Comparison of ENCODE assay signal across 12 cellular contexts in genomic region chr15:45589296-45589695, GRCh38. TPM values are rescaled to one million over a fixed set of nuclear protein-coding genes. Genes with fewer than 3 reads are reported as not detected.
A peak's percentile ranks its signal among the peaks of the same experiment; 100 is the strongest.
DNase-seq lines count a peak whose midpoint lies in the region; ATAC-seq and TF ChIP-seq lines count a peak whose summit lies in the region.
"Had no signal": no experiment of that assay in that cellular context is flagged by ENCODE, and none has a peak within 500 bp of the region (broad histone marks: within the 10 kb centered on the region; RNA-seq: fewer than 3 reads in every experiment).

No MANE protein-coding gene starts in this region.

- H3K9me3 ChIP-seq in Caco-2 (no peaks in the 10 kb centered on the region), OCI-LY1 (ENCODE audit: low read length) (no peaks in the 10 kb centered on the region)

- H3K4me1 ChIP-seq in Caco-2 (peaks cover 20% of the 10 kb centered on the region), OCI-LY1 (ENCODE audit: insufficient read depth, low read length, severe bottlenecking) (peaks cover 44% of the 10 kb centered on the region)

- peak overlapping the region; percentile 90 for H3K4me2 ChIP-seq in OCI-LY1 (ENCODE audit: low read length)

- peak overlapping the region; percentile 81 for H3K4me3 Mint-ChIP-seq in Caco-2 (ENCODE audit: unreplicated experiment)
- H3K4me3 Mint-ChIP-seq in neural crest cell = peak overlapping the region; percentile 56

- DNase-seq in Caco-2 (no peak), dorsolateral prefrontal cortex (no peak), neural crest cell (ENCODE audit: low read depth, low spot score) (no peak), RPMI8226 (no peak), COR-L47 (lab: John Stamatoyannopoulos, UW) (no peak)
- DNase-seq: activated naive CD4-positive, alpha-beta T cell treated with anti-CD3 and anti-CD28 coated beads, Interleukin-2, amount 50 U/mL, for 16 hours; Kasumi-1; NCI-H526 treated with DMSO at 0.1 percent for 48 hours; stimulated activated CD4-positive, alpha-beta T cell treated with anti-CD3 and anti-CD28 coated beads, Interleukin-12 subunit alpha, Interleukin-12 subunit beta, amount 100 ng/mL, for 4 hours had no signal

- H3K36me3 Mint-ChIP-seq in Caco-2 (ENCODE audit: insufficient read depth, unreplicated experiment) (peaks cover 8% of the 10 kb centered on the region), neural crest cell (ENCODE audit: low read depth) (peaks cover 7% of the 10 kb centered on the region)

- H4K20me1 ChIP-seq in OCI-LY1 (ENCODE audit: insufficient read depth, low read length) = no peaks in the 10 kb centered on the region

- peaks cover 15% of the 10 kb centered on the region for H3K4me1 Mint-ChIP-seq in Caco-2 (ENCODE audit: low read depth, unreplicated experiment)
- H3K4me1 Mint-ChIP-seq in neural crest cell = peaks cover 30% of the 10 kb centered on the region

- CTCF ChIA-PET in Caco-2 (lab: Charles Lee) = interaction anchor here (2.3 kb wide), 1 partner anchor 22 kb away, joined by 8 read pairs; no protein-coding TSS in a partner anchor

- intact Hi-C loops in Caco-2 (cut with micrococcal nuclease; ENCODE audit: unreplicated experiment) = no loop called here
- intact Hi-C loops in dorsolateral prefrontal cortex (cut with DNase I) = no loop called here

- H2AFZ ChIP-seq in OCI-LY1 (ENCODE audit: low read length) = no peak overlapping the region

- TF ChIP-seq CTCF in Caco-2 (IDR thresholded peaks at IDR 0.05; ENCODE audit: insufficient read depth in 1 of 2, low read depth in 1 of 2, low read length in 1 of 2, severe bottlenecking in 1 of 2, unreplicated experiment in 1 of 2) (no peak), OCI-LY1 (IDR thresholded peaks at IDR 0.05; ENCODE audit: low read length) (no peak), dorsolateral prefrontal cortex (IDR thresholded peaks at IDR 0.05 in 54 of 56, conservative IDR thresholded peaks at IDR 0.05 in 2 of 56; ENCODE audit: low read depth in 1 of 56, partially characterized antibody in 56 of 56) (no peak), neural crest cell (conservative IDR thresholded peaks at IDR 0.05) (no peak)

- H3K79me2 ChIP-seq in OCI-LY1 (ENCODE audit: insufficient read depth, low read length) = peaks cover 34% of the 10 kb centered on the region

- H3K9ac ChIP-seq in OCI-LY1 (ENCODE audit: low read length) = peak overlapping the region; percentile 76; the same call in 1 of the 2 replicates

- no peaks in the 10 kb centered on the region for H3K9me2 ChIP-seq in OCI-LY1 (ENCODE audit: low read depth, low read length)

- H3K27ac ChIP-seq in OCI-LY1 (ENCODE audit: low read depth, low read length, poor library complexity, severe bottlenecking) (no peak overlapping the region), dorsolateral prefrontal cortex (peak overlapping the region in 21 of 59 donors; percentile 3 to 100 (median 98))

- H3K27me3 Mint-ChIP-seq in Caco-2 (ENCODE audit: insufficient read depth, unreplicated experiment) = no peaks in the 10 kb centered on the region
- H3K27me3 Mint-ChIP-seq in neural crest cell (ENCODE audit: low read depth) = no peaks in the 10 kb centered on the region

- H3F3A ChIP-seq in OCI-LY1 (ENCODE audit: insufficient read depth, low read length) = no peaks in the 10 kb centered on the region

- H3K27ac Mint-ChIP-seq in Caco-2 (ENCODE audit: unreplicated experiment) = no peak overlapping the region
- no peak overlapping the region for H3K27ac Mint-ChIP-seq in neural crest cell (ENCODE audit: unreplicated experiment)

- ATAC-seq in HG02970 (IDR thresholded peaks at IDR 0.05; ENCODE audit: low FRiP score, unreplicated experiment) (no peak), HG02973 (IDR thresholded peaks at IDR 0.05; ENCODE audit: unreplicated experiment) (no peak)

- H3K27me3 ChIP-seq in Caco-2 (replicated peaks; ENCODE audit: control insufficient read depth, insufficient read depth, low read length) = no peaks in the 10 kb centered on the region
- no peaks in the 10 kb centered on the region for H3K27me3 ChIP-seq in OCI-LY1 (ENCODE audit: insufficient read depth, low read length)
- H3K27me3 ChIP-seq in dorsolateral prefrontal cortex = no peaks in the 10 kb centered on the region

- H3K4me3 ChIP-seq in Caco-2 (ENCODE audit: low read depth, low read length) = no peak overlapping the region
- peak overlapping the region; percentile 71 for H3K4me3 ChIP-seq in OCI-LY1 (ENCODE audit: low read depth, low read length, poor library complexity, severe bottlenecking)
- peak overlapping the region in 55 of 59 donors; percentile 5 to 99 (median 90) for H3K4me3 ChIP-seq in dorsolateral prefrontal cortex

- H3K9me3 Mint-ChIP-seq in Caco-2 (ENCODE audit: unreplicated experiment) = no peaks in the 10 kb centered on the region
- no peaks in the 10 kb centered on the region for H3K9me3 Mint-ChIP-seq in neural crest cell

- peaks cover 2% of the 10 kb centered on the region; the same call in 1 of the 2 replicates for H3K36me3 ChIP-seq in Caco-2 (ENCODE audit: control insufficient read depth, insufficient read depth, low read length)
- peaks cover 25% of the 10 kb centered on the region for H3K36me3 ChIP-seq in OCI-LY1 (ENCODE audit: insufficient read depth, low read length)

- BruUV-seq in Caco-2 (replicated peaks; lab: Mats Ljungman, UMichigan) = no TSS peak

- POLR2A ChIA-PET in Caco-2 (lab: Charles Lee) = interaction anchor here (0.6 kb wide), 1 partner anchor 56 kb away, joined by 3 read pairs; no protein-coding TSS in a partner anchor

RNA-seq across cellular contexts. Expression of gene BLOC1S6, which starts 2.1 kb away (rescaled TPM):
- total RNA-seq in Caco-2 (2022) (37.0 and 40.3 TPM in 2 replicates), dorsolateral prefrontal cortex (10 to 100 TPM; 30.3 to 80.3 (median 55.0) TPM), neural crest cell (54.4 and 60.0 TPM in 2 replicates)

RNA-seq across cellular contexts. Expression of gene SQOR, which starts 45.5 kb away (rescaled TPM):
- total RNA-seq in Caco-2 (2022) (5.0 and 7.5 TPM in 2 replicates), dorsolateral prefrontal cortex (10 to 100 TPM in 26 of 120 experiments, 1 to 10 TPM in 94; 2.8 to 18.8 (median 7.2) TPM), neural crest cell (0.43 TPM in 1 of 2 replicates, not detected in the other)
